In genomic region chr4:147525494-147526271, GRCh38 we compare ENCODE assay signal across 19 cellular contexts. TPM values are rescaled to one million over a fixed set of nuclear protein-coding genes. Genes with fewer than 3 reads are reported as not detected.
"Had no signal": no experiment of that assay in that cellular context is flagged by ENCODE, and none has a peak within 500 bp of the region (broad histone marks: within the 10 kb centered on the region; RNA-seq: fewer than 3 reads in every experiment).

No MANE protein-coding gene starts in this region.

- H3K4me1 ChIP-seq: ascending aorta, psoas muscle, right lobe of liver, transverse colon had no signal

- H3K27me3 ChIP-seq: ascending aorta, right lobe of liver, suprapubic skin, transverse colon had no signal

- H3K36me3 ChIP-seq: ascending aorta, right lobe of liver, suprapubic skin, transverse colon had no signal

- H3K4me3 ChIP-seq: ascending aorta, lung, psoas muscle, right lobe of liver, smooth muscle cell, suprapubic skin, transverse colon had no signal

- H3K9me3 ChIP-seq: ascending aorta, psoas muscle, right lobe of liver, suprapubic skin, transverse colon had no signal

- H3K4me2 ChIP-seq: smooth muscle cell had no signal

- ATAC-seq: activated CD4-positive, CD25-positive, alpha-beta regulatory T cell treated with anti-CD3 and anti-CD28 coated beads, Interleukin-2, amount 50 U/mL, for 24 hours; activated T-cell treated with anti-CD3 and anti-CD28 coated beads, Interleukin-2, amount 50 U/mL, for 72 hours; effector memory CD8-positive, alpha-beta T cell; left colon; psoas muscle; right lobe of liver; stimulated activated naive CD8-positive, alpha-beta T cell treated with anti-CD3 and anti-CD28 coated beads, Interleukin-15, amount 100 ng/mL, for 72 hours had no signal

- FAIRE-seq: bronchial epithelial cell had no signal

- H3K27ac ChIP-seq: ascending aorta, psoas muscle, right lobe of liver, suprapubic skin, transverse colon had no signal

- DNase-seq: activated effector memory CD4-positive, alpha-beta T cell treated with anti-CD3 and anti-CD28 coated beads, Interleukin-2, amount 50 U/mL, for 16 hours; activated T-cell treated with anti-CD3 and anti-CD28 coated beads, Interleukin-2, amount 50 U/mL, for 72 hours; effector memory CD8-positive, alpha-beta T cell; hippocampal formation; left colon; psoas muscle; right lobe of liver; stimulated activated CD4-positive, alpha-beta T cell treated with anti-CD3 and anti-CD28 coated beads, Interleukin-4, amount 100 ng/mL, for 1 hour; stimulated activated naive CD8-positive, alpha-beta T cell treated with anti-CD3 and anti-CD28 coated beads, Interleukin-15, amount 100 ng/mL, for 72 hours; T1000; transverse colon had no signal

RNA-seq across cellular contexts. Expression of gene EDNRA, which starts 44.8 kb away (rescaled TPM):
- total RNA-seq: activated CD8-positive, alpha-beta memory T cell treated with anti-CD3 and anti-CD28 coated beads for 36 hours; T-helper 1 cell treated with Interleukin-12 subunit alpha and Interleukin-12 subunit beta and Interleukin-4 antibody, amounts not matched to agents 30 ng/mL and 1 ng/mL, for 36 hours had no signal
